2 cellular contexts compared by ENCODE assay signal in the genomic region with DNA sequence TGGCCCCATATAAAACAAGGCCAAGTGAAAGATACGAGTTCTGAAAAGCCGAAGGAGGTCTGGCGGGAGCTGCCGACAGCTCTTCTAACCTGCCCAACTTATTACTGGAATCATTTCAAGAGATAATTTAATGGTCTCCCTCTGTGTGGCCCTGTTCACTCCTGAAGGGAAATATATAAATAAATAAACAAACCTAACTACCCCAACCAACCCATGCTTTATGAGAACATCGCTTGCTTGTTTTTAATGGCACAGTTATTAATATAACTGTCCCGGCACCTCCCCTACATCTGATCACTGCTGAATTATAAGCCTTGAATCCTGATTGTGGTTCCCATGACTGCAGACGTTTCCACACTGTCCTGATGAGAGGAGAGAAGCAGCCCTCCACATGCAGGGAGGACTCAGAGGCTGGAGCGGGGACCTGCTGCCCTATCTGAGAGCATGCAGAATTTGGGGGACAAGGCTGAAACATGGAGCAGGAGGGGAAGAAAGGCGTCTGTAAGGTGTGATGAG.
TF ChIP-seq lines count a peak whose summit lies in the region.

No MANE protein-coding gene starts in this region.

TF ChIP-seq in K562, 482 proteins besides CTCF, POLR2A, EP300 and RAD21:
- no peak for TF ChIP-seq PHF21A (IDR thresholded peaks at IDR 0.05; ENCODE audit: borderline replicate concordance, low read depth)
- TF ChIP-seq JUNB (CRISPR knock-in tag; conservative IDR thresholded peaks at IDR 0.05) = no peak
- no peak for TF ChIP-seq ZNF507 (tag; conservative IDR thresholded peaks at IDR 0.05)
- no peak for TF ChIP-seq NCOR1 (IDR thresholded peaks at IDR 0.05)
- no peak for TF ChIP-seq RBM34 (IDR thresholded peaks at IDR 0.05; ENCODE audit: borderline replicate concordance, insufficient read depth, low read length)
- no peak for TF ChIP-seq POLR2G (IDR thresholded peaks at IDR 0.05; ENCODE audit: low read depth, low read length)

TF ChIP-seq in neural cell, 6 proteins besides CTCF, POLR2A, EP300 and RAD21:
- no peak for TF ChIP-seq MXI1 (conservative IDR thresholded peaks at IDR 0.05; ENCODE audit: poor library complexity, severe bottlenecking)
- TF ChIP-seq TAF1 (IDR thresholded peaks at IDR 0.05; ENCODE audit: low read depth) = no peak
- TF ChIP-seq POLR2AphosphoS5 (IDR thresholded peaks at IDR 0.05) = no peak
- no peak for TF ChIP-seq SMC3 (conservative IDR thresholded peaks at IDR 0.05; ENCODE audit: poor library complexity)
- TF ChIP-seq EZH2 (IDR thresholded peaks at IDR 0.05; ENCODE audit: borderline replicate concordance, insufficient read depth, low read length, poor library complexity, severe bottlenecking) = no peak
- TF ChIP-seq, protein P1, sequence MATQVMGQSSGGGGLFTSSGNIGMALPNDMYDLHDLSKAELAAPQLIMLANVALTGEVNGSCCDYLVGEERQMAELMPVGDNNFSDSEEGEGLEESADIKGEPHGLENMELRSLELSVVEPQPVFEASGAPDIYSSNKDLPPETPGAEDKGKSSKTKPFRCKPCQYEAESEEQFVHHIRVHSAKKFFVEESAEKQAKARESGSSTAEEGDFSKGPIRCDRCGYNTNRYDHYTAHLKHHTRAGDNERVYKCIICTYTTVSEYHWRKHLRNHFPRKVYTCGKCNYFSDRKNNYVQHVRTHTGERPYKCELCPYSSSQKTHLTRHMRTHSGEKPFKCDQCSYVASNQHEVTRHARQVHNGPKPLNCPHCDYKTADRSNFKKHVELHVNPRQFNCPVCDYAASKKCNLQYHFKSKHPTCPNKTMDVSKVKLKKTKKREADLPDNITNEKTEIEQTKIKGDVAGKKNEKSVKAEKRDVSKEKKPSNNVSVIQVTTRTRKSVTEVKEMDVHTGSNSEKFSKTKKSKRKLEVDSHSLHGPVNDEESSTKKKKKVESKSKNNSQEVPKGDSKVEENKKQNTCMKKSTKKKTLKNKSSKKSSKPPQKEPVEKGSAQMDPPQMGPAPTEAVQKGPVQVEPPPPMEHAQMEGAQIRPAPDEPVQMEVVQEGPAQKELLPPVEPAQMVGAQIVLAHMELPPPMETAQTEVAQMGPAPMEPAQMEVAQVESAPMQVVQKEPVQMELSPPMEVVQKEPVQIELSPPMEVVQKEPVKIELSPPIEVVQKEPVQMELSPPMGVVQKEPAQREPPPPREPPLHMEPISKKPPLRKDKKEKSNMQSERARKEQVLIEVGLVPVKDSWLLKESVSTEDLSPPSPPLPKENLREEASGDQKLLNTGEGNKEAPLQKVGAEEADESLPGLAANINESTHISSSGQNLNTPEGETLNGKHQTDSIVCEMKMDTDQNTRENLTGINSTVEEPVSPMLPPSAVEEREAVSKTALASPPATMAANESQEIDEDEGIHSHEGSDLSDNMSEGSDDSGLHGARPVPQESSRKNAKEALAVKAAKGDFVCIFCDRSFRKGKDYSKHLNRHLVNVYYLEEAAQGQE (IDR thresholded peaks at IDR 0.05; ENCODE audit: borderline replicate concordance) = no peak
